17 cellular contexts compared by ENCODE assay signal in genomic region chrX:2700405-2701320, GRCh38. TPM values are rescaled to one million over a fixed set of nuclear protein-coding genes. Genes with fewer than 3 reads are reported as not detected.
DNase-seq lines count a peak whose midpoint lies in the region; ATAC-seq lines count a peak whose summit lies in the region.
"Had no signal": no experiment of that assay in that cellular context is flagged by ENCODE, and none has a peak within 500 bp of the region (broad histone marks: within the 10 kb centered on the region; RNA-seq: fewer than 3 reads in every experiment).

No MANE protein-coding gene starts in this region.

- H3K27me3 ChIP-seq in CD8-positive, alpha-beta memory T cell (ENCODE audit: insufficient read depth, low read length, poor library complexity, severe bottlenecking), result no peaks in the 10 kb centered on the region
- H3K27me3 ChIP-seq: breast epithelium, hepatocyte had no signal

- H3K4me3 ChIP-seq in CD8-positive, alpha-beta memory T cell (ENCODE audit: low read length), result no peak overlapping the region
- H3K4me3 ChIP-seq: breast epithelium, hepatocyte, psoas muscle had no signal

- H3K27me3 Mint-ChIP-seq in activated CD4-positive, alpha-beta T cell treated with anti-CD3 and anti-CD28 coated beads, Interleukin-2, amount 10 ng/mL, durations not matched to agents 24 days and 14 days, result no peaks in the 10 kb centered on the region
- no peaks in the 10 kb centered on the region for H3K27me3 Mint-ChIP-seq in CD8-positive, alpha-beta memory T cell
- peaks cover 2% of the 10 kb centered on the region for H3K27me3 Mint-ChIP-seq in activated naive CD8-positive, alpha-beta T cell
- no peaks in the 10 kb centered on the region for H3K27me3 Mint-ChIP-seq in naive thymus-derived CD8-positive, alpha-beta T cell
- H3K27me3 Mint-ChIP-seq: activated naive CD4-positive, alpha-beta T cell treated with anti-CD3 and anti-CD28 coated beads, Interleukin-2, amount 10 ng/mL, durations not matched to agents 7 days and 5 days had no signal

- H3K4me3 Mint-ChIP-seq in activated CD4-positive, alpha-beta T cell treated with anti-CD3 and anti-CD28 coated beads, Interleukin-2, amount 10 ng/mL, durations not matched to agents 24 days and 14 days, result peak overlapping the region; percentile 72
- peak overlapping the region; percentile 10 to 81 (median 72) for H3K4me3 Mint-ChIP-seq in CD8-positive, alpha-beta memory T cell
- peak overlapping the region; percentile 44 for H3K4me3 Mint-ChIP-seq in activated naive CD8-positive, alpha-beta T cell
- H3K4me3 Mint-ChIP-seq in naive thymus-derived CD8-positive, alpha-beta T cell, result peak overlapping the region in 3 of 10 donors; percentile 1 to 30 (median 26)

- ATAC-seq in naive thymus-derived CD8-positive, alpha-beta T cell, result no peak
- ATAC-seq in left colon, result no peak
- ATAC-seq: SK-N-SH treated with all-trans-retinoic acid at 6 μM for 48 hours; stimulated activated naive CD8-positive, alpha-beta T cell treated with anti-CD3 and anti-CD28 coated beads, Interleukin-15, Interleukin-2, amounts not matched to agents 100 U/mL and 50 U/mL, for 24 hours had no signal

- no peak for DNase-seq in activated CD4-positive, alpha-beta T cell treated with anti-CD3 and anti-CD28 coated beads, Interleukin-2, amount 10 ng/mL, durations not matched to agents 24 days and 14 days
- no peak for DNase-seq in activated CD4-positive, alpha-beta T cell treated with anti-CD3 and anti-CD28 coated beads for 48 hours
- DNase-seq in CD8-positive, alpha-beta memory T cell, result no peak
- no peak for DNase-seq in naive thymus-derived CD8-positive, alpha-beta T cell
- no peak for DNase-seq in hypothalamus (lab: John Stamatoyannopoulos, UW)
- DNase-seq in iPS-NIHi11 (ENCODE audit: low spot score), result no peak
- DNase-seq in left colon, result no peak
- DNase-seq: activated naive CD4-positive, alpha-beta T cell treated with anti-CD3 and anti-CD28 coated beads, Interleukin-2, amount 10 ng/mL, durations not matched to agents 7 days and 5 days; GOT3; NCI-H1417; stimulated activated naive CD8-positive, alpha-beta T cell treated with anti-CD3 and anti-CD28 coated beads, Interleukin-15, Interleukin-2, amounts not matched to agents 100 U/mL and 50 U/mL, for 24 hours had no signal

- H3K27ac ChIP-seq in CD8-positive, alpha-beta memory T cell (ENCODE audit: low read depth, low read length), result no peak overlapping the region
- H3K27ac ChIP-seq: breast epithelium, hepatocyte, KMS-11 had no signal

- peaks cover 9% of the 10 kb centered on the region for H3K36me3 ChIP-seq in CD8-positive, alpha-beta memory T cell (ENCODE audit: insufficient read depth, low read length)
- H3K36me3 ChIP-seq: breast epithelium had no signal

- H3K4me1 Mint-ChIP-seq in activated CD4-positive, alpha-beta T cell treated with anti-CD3 and anti-CD28 coated beads, Interleukin-2, amount 10 ng/mL, durations not matched to agents 24 days and 14 days, result peaks cover 96% of the 10 kb centered on the region
- H3K4me1 Mint-ChIP-seq in CD8-positive, alpha-beta memory T cell, result peaks cover 94 to 100% (median 99%) of the 10 kb centered on the region in 3 donors
- H3K4me1 Mint-ChIP-seq in activated naive CD8-positive, alpha-beta T cell (ENCODE audit: low read depth), result peaks cover 94% of the 10 kb centered on the region
- H3K4me1 Mint-ChIP-seq in naive thymus-derived CD8-positive, alpha-beta T cell, result peaks cover 67 to 97% (median 92%) of the 10 kb centered on the region in 4 donors

- peaks cover 90% of the 10 kb centered on the region for H3K36me3 Mint-ChIP-seq in activated CD4-positive, alpha-beta T cell treated with anti-CD3 and anti-CD28 coated beads, Interleukin-2, amount 10 ng/mL, durations not matched to agents 24 days and 14 days (ENCODE audit: low read depth)
- peaks cover 0 to 46% (median 21%) of the 10 kb centered on the region in 3 donors for H3K36me3 Mint-ChIP-seq in CD8-positive, alpha-beta memory T cell
- peaks cover 16% of the 10 kb centered on the region for H3K36me3 Mint-ChIP-seq in activated naive CD8-positive, alpha-beta T cell
- peaks cover 0 to 54% (median 2%) of the 10 kb centered on the region in 3 donors for H3K36me3 Mint-ChIP-seq in naive thymus-derived CD8-positive, alpha-beta T cell

- CTCF ChIA-PET in CD8-positive, alpha-beta memory T cell (lab: Charles Lee), result no interaction called here

- H3K9me3 Mint-ChIP-seq in activated CD4-positive, alpha-beta T cell treated with anti-CD3 and anti-CD28 coated beads, Interleukin-2, amount 10 ng/mL, durations not matched to agents 24 days and 14 days, result peaks cover 11% of the 10 kb centered on the region
- H3K9me3 Mint-ChIP-seq in CD8-positive, alpha-beta memory T cell, result no peaks in the 10 kb centered on the region
- no peaks in the 10 kb centered on the region for H3K9me3 Mint-ChIP-seq in activated naive CD8-positive, alpha-beta T cell (ENCODE audit: low read depth)
- peaks cover 0 to 2% (median 0%) of the 10 kb centered on the region in 9 donors for H3K9me3 Mint-ChIP-seq in naive thymus-derived CD8-positive, alpha-beta T cell

- no peaks in the 10 kb centered on the region for H3K9me3 ChIP-seq in CD8-positive, alpha-beta memory T cell (ENCODE audit: low read length)
- H3K9me3 ChIP-seq: breast epithelium, psoas muscle had no signal

- peaks cover 95% of the 10 kb centered on the region for H3K4me1 ChIP-seq in CD8-positive, alpha-beta memory T cell (ENCODE audit: insufficient read depth, low read length)
- H3K4me1 ChIP-seq: breast epithelium had no signal

- intact Hi-C loops in activated CD4-positive, alpha-beta T cell treated with anti-CD3 and anti-CD28 coated beads, Interleukin-2, amount 10 ng/mL, durations not matched to agents 24 days and 14 days (cut with micrococcal nuclease), result no loop called here
- intact Hi-C loops in left colon (cut with DNase I, micrococcal nuclease), result no loop called here

- H3K27ac Mint-ChIP-seq in activated CD4-positive, alpha-beta T cell treated with anti-CD3 and anti-CD28 coated beads, Interleukin-2, amount 10 ng/mL, durations not matched to agents 24 days and 14 days, result peak overlapping the region; percentile 84
- H3K27ac Mint-ChIP-seq in CD8-positive, alpha-beta memory T cell, result peak overlapping the region; percentile 86 to 97 (median 93)
- H3K27ac Mint-ChIP-seq in activated naive CD8-positive, alpha-beta T cell, result peak overlapping the region; percentile 41
- peak overlapping the region in 6 of 10 donors; percentile 5 to 70 (median 32) for H3K27ac Mint-ChIP-seq in naive thymus-derived CD8-positive, alpha-beta T cell

- POLR2A ChIA-PET in CD8-positive, alpha-beta memory T cell (lab: Charles Lee), result no interaction called here
- POLR2A ChIA-PET in naive thymus-derived CD8-positive, alpha-beta T cell (lab: Charles Lee), result no interaction called here

RNA-seq across cellular contexts. Expression of gene CD99, which starts 9.6 kb away (rescaled TPM):
- 361 and 371 TPM in 2 replicates for total RNA-seq in activated CD4-positive, alpha-beta T cell treated with anti-CD3 and anti-CD28 coated beads, Interleukin-2, amount 10 ng/mL, durations not matched to agents 24 days and 14 days
- 100 to 1,000 TPM; 234 to 240 TPM for total RNA-seq in CD8-positive, alpha-beta memory T cell
- polyA plus RNA-seq in CD8-positive, alpha-beta memory T cell, result 548 TPM
- 100 to 1,000 TPM; 123 to 124 TPM for total RNA-seq in naive thymus-derived CD8-positive, alpha-beta T cell
- 100 to 1,000 TPM; 120 to 218 (median 137) TPM for polyA plus RNA-seq in naive thymus-derived CD8-positive, alpha-beta T cell
- total RNA-seq in left colon, result 100 to 1,000 TPM; 164 to 191 TPM

RNA-seq across cellular contexts. Expression of gene XG, which starts 51.2 kb away (rescaled TPM):
- not detected in 2 replicates for total RNA-seq in activated CD4-positive, alpha-beta T cell treated with anti-CD3 and anti-CD28 coated beads, Interleukin-2, amount 10 ng/mL, durations not matched to agents 24 days and 14 days
- not detected for total RNA-seq in CD8-positive, alpha-beta memory T cell
- polyA plus RNA-seq in CD8-positive, alpha-beta memory T cell, result not detected
- not detected for total RNA-seq in naive thymus-derived CD8-positive, alpha-beta T cell
- polyA plus RNA-seq in naive thymus-derived CD8-positive, alpha-beta T cell, result not detected
- under 1 TPM in 1 of 2 donors, not detected in 1; 0.11 TPM for total RNA-seq in left colon

Comparison
In these comparisons a context has a peak if more than half of its experiments do, and no peak if none do; other contexts are left out.
1. H3K27ac Mint-ChIP-seq: peak in every context shown above with its lines; median percentile 93 in CD8-positive, alpha-beta memory T cell; 84 in activated CD4-positive, alpha-beta T cell treated with anti-CD3 and anti-CD28 coated beads, Interleukin-2, amount 10 ng/mL, durations not matched to agents 24 days and 14 days; 41 in activated naive CD8-positive, alpha-beta T cell; 32 in naive thymus-derived CD8-positive, alpha-beta T cell.